ENCODE assay signal across 8 cellular contexts in the genomic region with DNA sequence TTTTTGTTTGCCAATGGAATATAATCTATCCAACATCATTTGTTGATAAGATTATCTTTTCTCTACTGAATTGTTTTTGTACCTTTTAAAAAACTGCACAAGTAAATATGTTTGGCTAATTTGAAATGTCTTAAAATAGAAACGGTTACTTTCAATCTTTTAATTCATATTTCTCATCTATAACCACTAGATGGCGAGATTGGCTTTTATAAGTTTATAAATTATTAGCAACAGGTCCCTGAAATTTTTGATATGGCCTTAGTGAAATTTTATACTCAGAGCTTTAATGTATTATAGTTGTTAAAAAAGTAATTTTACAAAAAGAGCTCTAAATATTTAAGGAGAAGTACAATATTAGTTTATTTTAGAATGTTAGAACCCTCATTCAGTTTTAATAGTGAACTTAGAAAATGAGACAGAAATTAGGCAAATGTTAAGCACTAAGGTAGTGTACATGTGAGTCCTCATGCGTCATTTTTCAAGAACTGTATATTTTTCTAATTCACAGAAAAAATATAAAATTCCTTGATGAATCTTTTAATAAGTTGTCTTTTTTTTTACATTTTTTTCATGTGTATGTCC.
DNase-seq lines count a peak whose midpoint lies in the region; ATAC-seq, FAIRE-seq and TF ChIP-seq lines count a peak whose summit lies in the region.

No MANE protein-coding gene starts in this region.

- H3K9me3 Mint-ChIP-seq in osteocyte (ENCODE audit: unreplicated experiment), result no peaks in the 10 kb centered on the region
- no peaks in the 10 kb centered on the region for H3K9me3 Mint-ChIP-seq in stimulated activated naive B cell treated with anti-CD40 and anti-IgM and Interleukin-4, amounts not matched to agents 10 μg/mL and 1 μg/mL and 100 μg/mL, for 72 hours

- no peaks in the 10 kb centered on the region for H3K36me3 Mint-ChIP-seq in osteocyte (ENCODE audit: unreplicated experiment)
- no peaks in the 10 kb centered on the region for H3K36me3 Mint-ChIP-seq in stimulated activated naive B cell treated with anti-CD40 and anti-IgM and Interleukin-4, amounts not matched to agents 10 μg/mL and 1 μg/mL and 100 μg/mL, for 72 hours

- no peak overlapping the region for H3K27ac Mint-ChIP-seq in osteocyte (ENCODE audit: unreplicated experiment)
- H3K27ac Mint-ChIP-seq in stimulated activated naive B cell treated with anti-CD40 and anti-IgM and Interleukin-4, amounts not matched to agents 10 μg/mL and 1 μg/mL and 100 μg/mL, for 72 hours, result no peak overlapping the region

- H3K4me1 Mint-ChIP-seq in osteocyte (ENCODE audit: unreplicated experiment), result peaks cover 7% of the 10 kb centered on the region
- H3K4me1 Mint-ChIP-seq in stimulated activated naive B cell treated with anti-CD40 and anti-IgM and Interleukin-4, amounts not matched to agents 10 μg/mL and 1 μg/mL and 100 μg/mL, for 72 hours, result no peaks in the 10 kb centered on the region

- DNase-seq in NOMO-1 treated with DMSO at 0.1 percent for 48 hours (lab: John Stamatoyannopoulos, UW; ENCODE audit: unreplicated experiment), result peak; percentile 29
- DNase-seq in NOMO-1 treated with dmso at 0.1 percent for 144 hours (lab: John Stamatoyannopoulos, UW; ENCODE audit: unreplicated experiment), result no peak
- peak; percentile 16 for DNase-seq in NCI-H526 treated with DMSO at 0.1 percent for 48 hours (lab: John Stamatoyannopoulos, UW)
- no peak for DNase-seq in osteocyte (ENCODE audit: extremely low spot score, unreplicated experiment)
- DNase-seq in GDM1 (lab: John Stamatoyannopoulos, UW), result no peak
- no peak for DNase-seq in OCI-M2 (lab: John Stamatoyannopoulos, UW; ENCODE audit: unreplicated experiment)
- DNase-seq in stimulated activated naive B cell treated with anti-CD40 and anti-IgM and Interleukin-4, amounts not matched to agents 10 μg/mL and 1 μg/mL and 100 μg/mL, for 72 hours, result no peak

- peak; percentile 93 for FAIRE-seq in colon (lab: Jason Lieb, UNC)

- H3K4me3 Mint-ChIP-seq in osteocyte (ENCODE audit: unreplicated experiment), result no peak overlapping the region
- no peak overlapping the region for H3K4me3 Mint-ChIP-seq in stimulated activated naive B cell treated with anti-CD40 and anti-IgM and Interleukin-4, amounts not matched to agents 10 μg/mL and 1 μg/mL and 100 μg/mL, for 72 hours

- H3K27me3 Mint-ChIP-seq in osteocyte (ENCODE audit: unreplicated experiment), result peaks cover 2% of the 10 kb centered on the region
- peaks cover 0 to 4% of the 10 kb centered on the region in 2 donors for H3K27me3 Mint-ChIP-seq in stimulated activated naive B cell treated with anti-CD40 and anti-IgM and Interleukin-4, amounts not matched to agents 10 μg/mL and 1 μg/mL and 100 μg/mL, for 72 hours

- ATAC-seq in stimulated activated naive B cell treated with anti-CD40 and anti-IgM and Interleukin-4, amounts not matched to agents 10 μg/mL and 1 μg/mL and 100 μg/mL, for 72 hours (replicated peaks), result no peak

- TF ChIP-seq CTCF in osteocyte (IDR thresholded peaks at IDR 0.05), result peak; percentile 59

Comparison
In these comparisons a context has a peak if more than half of its experiments do, and no peak if none do; other contexts are left out.
1. DNase-seq: peak in NOMO-1 treated with DMSO at 0.1 percent for 48 hours (single experiment) and NCI-H526 treated with DMSO at 0.1 percent for 48 hours (single experiment); none in NOMO-1 treated with dmso at 0.1 percent for 144 hours (single experiment), osteocyte (single experiment), GDM1 (single experiment), OCI-M2 (single experiment) and stimulated activated naive B cell treated with anti-CD40 and anti-IgM and Interleukin-4, amounts not matched to agents 10 μg/mL and 1 μg/mL and 100 μg/mL, for 72 hours (single experiment).